In the genomic region with DNA sequence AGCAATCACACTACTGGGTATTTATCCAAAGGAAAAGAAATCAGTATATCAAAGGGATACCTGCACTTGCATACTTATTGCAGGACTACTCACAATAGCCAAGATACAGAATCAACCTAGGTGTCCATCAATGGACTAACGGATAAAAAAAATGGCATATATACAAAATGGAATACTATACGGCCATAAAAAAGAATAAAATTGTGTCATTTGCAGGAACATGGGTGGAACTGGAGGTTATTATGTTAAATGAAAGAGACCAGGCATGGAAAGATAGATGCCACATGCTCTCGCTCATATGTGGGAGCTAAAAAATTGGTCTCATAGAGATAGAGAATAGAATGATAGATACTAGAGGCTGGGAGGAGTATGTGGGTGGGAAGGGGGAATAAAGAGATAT, we compare ENCODE assay signal across 35 cellular contexts. TPM values are rescaled to one million over a fixed set of nuclear protein-coding genes. Genes with fewer than 3 reads are reported as not detected.
A peak's percentile ranks its signal among the peaks of the same experiment; 100 is the strongest.
DNase-seq lines count a peak whose midpoint lies in the region; ATAC-seq, FAIRE-seq and TF ChIP-seq lines count a peak whose summit lies in the region.
"Had no signal": no experiment of that assay in that cellular context is flagged by ENCODE, and none has a peak within 500 bp of the region (broad histone marks: within the 10 kb centered on the region; RNA-seq: fewer than 3 reads in every experiment).

No MANE protein-coding gene starts in this region.

- no peak for TF ChIP-seq POLR2A in K562 (conservative IDR thresholded peaks at IDR 0.05)
- TF ChIP-seq POLR2A in thyroid gland (IDR thresholded peaks at IDR 0.05): no peak

- peaks cover 8% of the 10 kb centered on the region for H3K9me3 Mint-ChIP-seq in nephron progenitor cell
- no peaks in the 10 kb centered on the region for H3K9me3 Mint-ChIP-seq in activated T-cell treated with anti-CD3 and anti-CD28 coated beads, Interleukin-2, amount 50 U/mL, for 72 hours
- H3K9me3 Mint-ChIP-seq: CD4-positive, alpha-beta T cell had no signal

- DNase-seq in K562 (ENCODE audit: extremely low read depth in 1 of 4, low spot score in 3 of 4): no peak
- no peak for DNase-seq in nephron progenitor cell
- DNase-seq in thyroid gland: no peak
- no peak for DNase-seq in activated T-cell treated with anti-CD3 and anti-CD28 coated beads, Interleukin-2, amount 50 U/mL, for 72 hours
- DNase-seq: 8988T; ACHN; AML-193; BE2C; C1 segment of cervical spinal cord; Caco-2; Calu3; CD4-positive, alpha-beta memory T cell; CD4-positive, alpha-beta T cell; CD4-positive, CD25-positive, alpha-beta regulatory T cell; CD8-positive, alpha-beta memory T cell; CD8-positive, alpha-beta T cell; COR-L47; DMS 273 treated with DMSO at 0.1 percent for 48 hours; DMS153; DMS53; DMS79; DMS79 treated with DMSO at 0.1 percent for 48 hours; DND-41; EL had no signal

- H3K27me3 Mint-ChIP-seq in nephron progenitor cell (ENCODE audit: low read depth, poor library complexity): no peaks in the 10 kb centered on the region
- no peaks in the 10 kb centered on the region for H3K27me3 Mint-ChIP-seq in activated T-cell treated with anti-CD3 and anti-CD28 coated beads, Interleukin-2, amount 50 U/mL, for 72 hours (ENCODE audit: low read depth)
- H3K27me3 Mint-ChIP-seq: B cell; CD4-positive, alpha-beta memory T cell; CD4-positive, alpha-beta T cell; CD4-positive, CD25-positive, alpha-beta regulatory T cell; CD8-positive, alpha-beta memory T cell had no signal

- TF ChIP-seq CTCF in HEK293 (tag by site-specific recombination; IDR thresholded peaks at IDR 0.05) (no peak), K562 (IDR thresholded peaks at IDR 0.05 in 2 of 3, conservative IDR thresholded peaks at IDR 0.05 in 1 of 3; ENCODE audit: insufficient read depth in 2 of 3, low read depth in 1 of 3, low read length in 3 of 3) (no peak), nephron progenitor cell (IDR thresholded peaks at IDR 0.05) (no peak), thyroid gland (IDR thresholded peaks at IDR 0.05) (no peak)

- no peak for TF ChIP-seq EP300 in K562 (IDR thresholded peaks at IDR 0.05; ENCODE audit: low read length)

- no peaks in the 10 kb centered on the region for H3K79me2 ChIP-seq in K562 (ENCODE audit: control insufficient read depth, insufficient read depth, low read length)

- POLR2A ChIA-PET in HEK293 (lab: Yijun Ruan, JAX): no interaction called here
- POLR2A ChIA-PET in K562 (lab: Yijun Ruan, JAX): interaction anchor here (1.2 kb wide), 1 partner anchor 10 kb away, joined by 3 read pairs; no protein-coding TSS in a partner anchor

- H3K4me3 Mint-ChIP-seq in nephron progenitor cell: no peak overlapping the region
- no peak overlapping the region for H3K4me3 Mint-ChIP-seq in activated T-cell treated with anti-CD3 and anti-CD28 coated beads, Interleukin-2, amount 50 U/mL, for 72 hours
- H3K4me3 Mint-ChIP-seq: B cell; CD14-positive monocyte; CD4-positive, alpha-beta memory T cell; CD4-positive, alpha-beta T cell; CD4-positive, CD25-positive, alpha-beta regulatory T cell; CD8-positive, alpha-beta memory T cell; CD8-positive, alpha-beta T cell had no signal

- 39% methylated on average over 3 of the region's 3 CpGs for WGBS in K562 (ENCODE audit: insufficient coverage, low coverage, missing lambda C conversion rate)
- 92 to 94% methylated on average over 3 of the region's 3 CpGs for WGBS in thyroid gland, 2 donors

- no peaks in the 10 kb centered on the region for H3K4me1 ChIP-seq in HEK293 (ENCODE audit: control insufficient read depth, insufficient read depth, low read length)
- H3K4me1 ChIP-seq in K562 (replicated peaks in 1 of 2; ENCODE audit: control insufficient read depth in 2 of 2, insufficient read depth in 2 of 2, low read length in 2 of 2): peaks cover 0 to 6% of the 10 kb centered on the region in 2 experiments; a peak in 1 of 5 replicates
- H3K4me1 ChIP-seq in thyroid gland: no peaks in the 10 kb centered on the region
- H3K4me1 ChIP-seq: BE2C, BLaER1, Caco-2 had no signal

- H3K9ac ChIP-seq in K562 (ENCODE audit: insufficient read depth in 1 of 2, low read depth in 2 of 2, low read length in 2 of 2): no peak overlapping the region
- H3K9ac ChIP-seq: BLaER1; BLaER1 treated with 17β-estradiol and CSF1 and Interleukin-3, amounts not matched to agents 10 nM and 100 nM had no signal

- H3K27ac Mint-ChIP-seq in nephron progenitor cell: peak overlapping the region; percentile 16
- H3K27ac Mint-ChIP-seq in activated T-cell treated with anti-CD3 and anti-CD28 coated beads, Interleukin-2, amount 50 U/mL, for 72 hours: no peak overlapping the region
- H3K27ac Mint-ChIP-seq: B cell; CD14-positive monocyte; CD4-positive, alpha-beta memory T cell; CD4-positive, alpha-beta T cell; CD8-positive, alpha-beta T cell had no signal

- in situ Hi-C loops in K562 (cut with MboI): no loop called here

- ATAC-seq in K562: no peak
- no peak for ATAC-seq in activated T-cell treated with anti-CD3 and anti-CD28 coated beads, Interleukin-2, amount 50 U/mL, for 72 hours (replicated peaks in 1 of 2)
- ATAC-seq in HG03354 (IDR thresholded peaks at IDR 0.05; ENCODE audit: poor library complexity, severe bottlenecking, unreplicated experiment): no peak
- ATAC-seq: A549; CD8-positive, alpha-beta T cell had no signal

- no peaks in the 10 kb centered on the region for H3K36me3 ChIP-seq in HEK293 (ENCODE audit: control insufficient read depth in 2 of 2, insufficient read depth in 1 of 2, low read length in 2 of 2)
- H3K36me3 ChIP-seq in K562 (ENCODE audit: control insufficient read depth, insufficient read depth, low read length): no peaks in the 10 kb centered on the region
- H3K36me3 ChIP-seq in thyroid gland: no peaks in the 10 kb centered on the region
- H3K36me3 ChIP-seq: BE2C; BLaER1; BLaER1 treated with 17β-estradiol and CSF1 and Interleukin-3, amounts not matched to agents 10 nM and 100 nM had no signal

- H4K20me1 ChIP-seq in K562 (replicated peaks; ENCODE audit: control insufficient read depth, insufficient read depth, low read length): no peaks in the 10 kb centered on the region
- H4K20me1 ChIP-seq: BLaER1; BLaER1 treated with 17β-estradiol and CSF1 and Interleukin-3, amounts not matched to agents 10 nM and 100 nM had no signal

- no peak overlapping the region for H3K4me3 ChIP-seq in HEK293 (ENCODE audit: low read depth, low read length)
- no peak overlapping the region for H3K4me3 ChIP-seq in K562
- H3K4me3 ChIP-seq in thyroid gland (replicated peaks in 1 of 3): no peak overlapping the region
- H3K4me3 ChIP-seq: A549; BLaER1; BLaER1 treated with 17β-estradiol and CSF1 and Interleukin-3, amounts not matched to agents 10 nM and 100 nM had no signal

- no peaks in the 10 kb centered on the region for H3K36me3 Mint-ChIP-seq in nephron progenitor cell (ENCODE audit: low read depth)
- no peaks in the 10 kb centered on the region for H3K36me3 Mint-ChIP-seq in activated T-cell treated with anti-CD3 and anti-CD28 coated beads, Interleukin-2, amount 50 U/mL, for 72 hours (ENCODE audit: insufficient read depth in 2 of 2)
- H3K36me3 Mint-ChIP-seq: CD14-positive monocyte; CD4-positive, alpha-beta memory T cell; CD4-positive, CD25-positive, alpha-beta regulatory T cell; CD8-positive, alpha-beta T cell had no signal

- H3K4me1 Mint-ChIP-seq in nephron progenitor cell: no peaks in the 10 kb centered on the region
- H3K4me1 Mint-ChIP-seq in activated T-cell treated with anti-CD3 and anti-CD28 coated beads, Interleukin-2, amount 50 U/mL, for 72 hours (ENCODE audit: low read depth): peaks cover 23% of the 10 kb centered on the region

- BruUV-seq in K562 (replicated peaks; lab: Mats Ljungman, UMichigan): no TSS peak

- H3K4me2 ChIP-seq in K562 (ENCODE audit: insufficient read depth, low read length): no peak overlapping the region
- H3K4me2 ChIP-seq: A549; BLaER1; BLaER1 treated with 17β-estradiol and CSF1 and Interleukin-3, amounts not matched to agents 10 nM and 100 nM had no signal

- CTCF ChIA-PET in HEK293 (lab: Yijun Ruan, JAX): interaction anchor here (0.7 to 1.4 kb wide), 3 partner anchors 21 to 291 kb away, joined by 3 to 5 read pairs (median 3); no protein-coding TSS in a partner anchor
- CTCF ChIA-PET in K562 (lab: Yijun Ruan, JAX; ENCODE audit: low intra/inter-chr PET ratio): no interaction called here

- H3K9me1 ChIP-seq in K562 (ENCODE audit: control insufficient read depth, insufficient read depth, low read length): no peaks in the 10 kb centered on the region

- no peaks in the 10 kb centered on the region for H3K9me3 ChIP-seq in HEK293 (ENCODE audit: control insufficient read depth, insufficient read depth, low read depth, low read length)
- H3K9me3 ChIP-seq in K562 (replicated peaks; ENCODE audit: control insufficient read depth, insufficient read depth, low read depth, low read length): no peaks in the 10 kb centered on the region
- H3K9me3 ChIP-seq in thyroid gland: no peaks in the 10 kb centered on the region
- H3K9me3 ChIP-seq: A549, BE2C, Caco-2 had no signal

- no peak for TF ChIP-seq RAD21 in K562 (CRISPR knock-in tag; conservative IDR thresholded peaks at IDR 0.05 in 1 of 2, IDR thresholded peaks at IDR 0.05 in 1 of 2)

- H2AFZ ChIP-seq in K562 (ENCODE audit: low read depth, low read length): no peak overlapping the region

- intact Hi-C loops in K562 (cut with micrococcal nuclease): no loop called here
- intact Hi-C loops in thyroid gland (cut with DNase I): no loop called here

- H3K27ac ChIP-seq in HEK293 (ENCODE audit: extremely low read depth, low read depth, low read length) (no peak overlapping the region), K562 (ENCODE audit: extremely low read depth, low read depth, low read length) (no peak overlapping the region), thyroid gland (no peak overlapping the region)
- H3K27ac ChIP-seq: 22Rv1; A549; BLaER1; BLaER1 treated with 17β-estradiol and CSF1 and Interleukin-3, amounts not matched to agents 10 nM and 100 nM; C4-2B had no signal

- H3K27me3 ChIP-seq in K562 (ENCODE audit: control insufficient read depth in 2 of 2, insufficient read depth in 2 of 2, low read length in 2 of 2): no peaks in the 10 kb centered on the region; a peak in 1 of 5 replicates
- H3K27me3 ChIP-seq in thyroid gland: no peaks in the 10 kb centered on the region
- H3K27me3 ChIP-seq: BE2C; BLaER1; BLaER1 treated with 17β-estradiol and CSF1 and Interleukin-3, amounts not matched to agents 10 nM and 100 nM had no signal

- FAIRE-seq in K562 (lab: Jason Lieb, UNC): no peak
- FAIRE-seq: A204.1, A549, D721Med had no signal

RNA-seq across cellular contexts. Expression of gene CAP1, which starts 29.3 kb away (rescaled TPM):
- 173 and 189 TPM in 2 replicates for total RNA-seq in K562 (2011; cell fraction: chromatin; rRNA removed; ENCODE audit: low replicate concordance)
- total RNA-seq in K562 (2011; cell fraction: nucleolus; rRNA removed): 98.9 and 116 TPM in 2 replicates
- total RNA-seq in K562 (2011; cell fraction: nucleoplasm; rRNA removed): 132 and 136 TPM in 2 replicates
- 230 and 251 TPM in 2 replicates for total RNA-seq in K562 (2014; rRNA removed)
- total RNA-seq in K562 (2014; rRNA removed; fragmentation: Illumina TruSeq; extraction: Trizol): 271 and 311 TPM in 2 replicates
- total RNA-seq in K562 (2015; rRNA removed; fragmentation: Illumina TruSeq; extraction: Trizol): 270 and 271 TPM in 2 replicates
- 322 and 339 TPM in 2 replicates for total RNA-seq in K562 (2021)
- polyA plus RNA-seq in K562 (2011; rRNA removed): 485 and 488 TPM in 2 replicates
- 203 and 329 TPM in 2 replicates for polyA plus RNA-seq in K562 (2011; cell fraction: cytosol; rRNA removed)
- polyA plus RNA-seq in K562 (2011; cell fraction: nucleus; rRNA removed): 186 and 410 TPM in 2 replicates
- 338 and 462 TPM in 2 replicates for polyA plus RNA-seq in K562 (2012)
- 310 and 337 TPM in 2 replicates for polyA plus RNA-seq in K562 (2014; fragmentation: Illumina TruSeq; extraction: Trizol)
- 100 to 1,000 TPM; 281 to 658 TPM for polyA plus RNA-seq in K562 (2014; fragmentation: Nextera tagmentation; extraction: Ambion mirVana)
- polyA plus RNA-seq in K562 (2014; rRNA removed): 269 and 277 TPM in 2 replicates
- 462 and 519 TPM in 2 replicates for polyA minus RNA-seq in K562 (2011; rRNA and poly(A)+ RNA removed)
- 151 and 156 TPM in 2 replicates for polyA minus RNA-seq in K562 (2011; cell fraction: cytosol; rRNA and poly(A)+ RNA removed)
- 47.5 and 121 TPM in 2 replicates for polyA minus RNA-seq in K562 (2011; cell fraction: nucleus; rRNA and poly(A)+ RNA removed)
- 100 to 1,000 TPM; 204 to 247 (median 227) TPM for total RNA-seq in thyroid gland
- total RNA-seq in activated T-cell treated with anti-CD3 and anti-CD28 coated beads, Interleukin-2, amount 50 U/mL, for 72 hours: 100 to 1,000 TPM; 401 to 411 TPM

RNA-seq across cellular contexts. Expression of gene MFSD2A, which starts 56.3 kb away (rescaled TPM):
- 0.46 TPM in 1 of 2 replicates, not detected in the other for total RNA-seq in K562 (2011; cell fraction: chromatin; rRNA removed; ENCODE audit: low replicate concordance)
- total RNA-seq in K562 (2011; cell fraction: nucleolus; rRNA removed): 0.67 TPM in 1 of 2 replicates, not detected in the other
- 0.37 TPM in 1 of 2 replicates, not detected in the other for total RNA-seq in K562 (2011; cell fraction: nucleoplasm; rRNA removed)
- total RNA-seq in K562 (2014; rRNA removed) (not detected in 2 replicates), K562 (2014; rRNA removed; fragmentation: Illumina TruSeq; extraction: Trizol) (0.07 TPM in 1 of 2 replicates, not detected in the other), K562 (2015; rRNA removed; fragmentation: Illumina TruSeq; extraction: Trizol) (0.40 TPM in 1 of 2 replicates, not detected in the other), K562 (2021) (0.18 and 0.33 TPM in 2 replicates), thyroid gland (10 to 100 TPM in 2 of 4 donors, 1 to 10 TPM in 2; 8.9 to 60.8 (median 16.5) TPM)
- polyA plus RNA-seq in K562 (2011; rRNA removed) (0.06 and 0.19 TPM in 2 replicates), K562 (2014; fragmentation: Illumina TruSeq; extraction: Trizol) (0.11 and 0.15 TPM in 2 replicates), K562 (2014; fragmentation: Nextera tagmentation; extraction: Ambion mirVana) (not detected), K562 (2014; rRNA removed) (not detected in 2 replicates)
- polyA plus RNA-seq in K562 (2011; cell fraction: cytosol; rRNA removed): 0.10 and 0.13 TPM in 2 replicates
- polyA plus RNA-seq in K562 (2011; cell fraction: nucleus; rRNA removed): 0.51 and 0.67 TPM in 2 replicates
- 0.04 and 0.14 TPM in 2 replicates for polyA plus RNA-seq in K562 (2012)
- 0.35 TPM in 1 of 2 replicates, not detected in the other for polyA minus RNA-seq in K562 (2011; rRNA and poly(A)+ RNA removed)
- not detected in 2 replicates for polyA minus RNA-seq in K562 (2011; cell fraction: cytosol; rRNA and poly(A)+ RNA removed)
- polyA minus RNA-seq in K562 (2011; cell fraction: nucleus; rRNA and poly(A)+ RNA removed): 0.78 TPM in 1 of 2 replicates, not detected in the other
- 1 to 10 TPM; 7.2 to 9.5 TPM for total RNA-seq in activated T-cell treated with anti-CD3 and anti-CD28 coated beads, Interleukin-2, amount 50 U/mL, for 72 hours

Comparison
In these comparisons a context has a peak if more than half of its experiments do, and no peak if none do; other contexts are left out.
1. RNA of gene MFSD2A, which starts 56.3 kb away (total RNA-seq): 8.9 to 60.8 TPM in thyroid gland and 7.2 to 9.5 TPM in activated T-cell treated with anti-CD3 and anti-CD28 coated beads, Interleukin-2, amount 50 U/mL, for 72 hours; 0.07 to 0.67 TPM in K562; every median in the first group is over 4 times any median in the second.
2. Of the 44 proteins assayed by ChIP-seq in both K562 and HEK293: peak only in K562: none; only in HEK293: none; in both: ZNF146; in neither: 43.